Comparison of ENCODE assay signal across 13 cellular contexts in the genomic region with DNA sequence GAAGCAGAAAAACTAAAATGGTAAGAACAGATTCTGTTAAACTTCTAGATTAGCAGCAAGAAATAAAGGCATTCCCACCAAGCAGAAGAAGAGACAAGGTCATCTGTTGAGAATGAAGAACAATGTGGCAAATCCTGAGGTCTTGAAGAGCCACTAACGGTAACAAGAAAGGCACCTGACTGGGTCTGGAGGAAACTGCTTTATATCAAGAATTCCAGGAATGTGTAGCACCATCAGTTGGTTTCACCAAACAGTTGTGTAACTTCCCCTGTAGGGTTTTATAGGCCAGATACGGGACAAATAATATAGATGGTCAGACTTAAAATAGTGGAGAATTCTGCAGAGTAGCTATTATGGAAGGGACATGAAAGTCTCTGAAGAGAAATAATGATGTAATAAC. TPM values are rescaled to one million over a fixed set of nuclear protein-coding genes. Genes with fewer than 3 reads are reported as not detected.
DNase-seq lines count a peak whose midpoint lies in the region; ATAC-seq, FAIRE-seq and TF ChIP-seq lines count a peak whose summit lies in the region.
"Had no signal": no experiment of that assay in that cellular context is flagged by ENCODE, and none has a peak within 500 bp of the region (broad histone marks: within the 10 kb centered on the region; RNA-seq: fewer than 3 reads in every experiment).

No MANE protein-coding gene starts in this region.

- ATAC-seq in A549 (peak in 1 of 2 experiments; percentile 35; a peak in 1 of 6 replicates), HG03045 (IDR thresholded peaks at IDR 0.05; ENCODE audit: unreplicated experiment) (no peak), GM21367 (IDR thresholded peaks at IDR 0.05; ENCODE audit: unreplicated experiment) (no peak)

- H3K4me3 ChIP-seq in A549 = no peak overlapping the region
- no peak overlapping the region for H3K4me3 ChIP-seq in astrocyte of the spinal cord (ENCODE audit: low read depth, low read length)
- no peak overlapping the region for H3K4me3 ChIP-seq in keratinocyte (ENCODE audit: control insufficient read depth in 2 of 3, extremely low read depth in 1 of 3, insufficient read depth in 2 of 3, low read depth in 1 of 3, low read length in 3 of 3)
- no peak overlapping the region for H3K4me3 ChIP-seq in stomach

- TF ChIP-seq CTCF in A549 (IDR thresholded peaks at IDR 0.05) = no peak
- no peak for TF ChIP-seq CTCF in astrocyte of the spinal cord (IDR thresholded peaks at IDR 0.05; ENCODE audit: low read depth, low read length)
- no peak for TF ChIP-seq CTCF in keratinocyte (optimal IDR thresholded peaks at IDR 0.05 in 1 of 3, IDR thresholded peaks at IDR 0.05 in 1 of 3, conservative IDR thresholded peaks at IDR 0.05 in 1 of 3; ENCODE audit: extremely low read depth in 1 of 3, insufficient read depth in 2 of 3, low read length in 3 of 3)
- TF ChIP-seq CTCF in stomach (IDR thresholded peaks at IDR 0.05) = no peak

- TF ChIP-seq POLR2A in A549 (IDR thresholded peaks at IDR 0.05; ENCODE audit: low read length) (no peak), stomach (IDR thresholded peaks at IDR 0.05) (no peak)

- intact Hi-C loops in stomach (cut with DNase I; ENCODE audit: low total_unique reads) = no loop called here

- peak overlapping the region; percentile 47; the same call in 2 of the 3 replicates for H3K4me2 ChIP-seq in A549
- H3K4me2 ChIP-seq in keratinocyte (ENCODE audit: control insufficient read depth, extremely low read depth, insufficient read depth, low read depth, low read length) = no peak overlapping the region

- no peaks in the 10 kb centered on the region for H3K9me3 ChIP-seq in A549
- H3K9me3 ChIP-seq in keratinocyte (ENCODE audit: control insufficient read depth, low read depth, low read length) = no peaks in the 10 kb centered on the region
- no peaks in the 10 kb centered on the region for H3K9me3 ChIP-seq in stomach

- WGBS in A549 (ENCODE audit: missing lambda C conversion rate) = 36% methylated on average over 2 of the region's 2 CpGs
- 73 to 85% (median 78%) methylated on average over 2 of the region's 2 CpGs for WGBS in stomach, 5 donors

- POLR2A ChIA-PET in A549 (lab: Yijun Ruan, JAX) = no interaction called here

- DNase-seq in A549 (ENCODE audit: low read depth in 1 of 2, low spot score in 1 of 2) = peak in 1 of 2 experiments; percentile 15
- peak; percentile 10 for DNase-seq in HS-5 (ENCODE audit: low read depth)
- DNase-seq in astrocyte of the spinal cord (ENCODE audit: low read depth, low spot score) = peak; percentile 22
- no peak for DNase-seq in keratinocyte (ENCODE audit: low read depth, low spot score)
- DNase-seq in DMS79 treated with DMSO at 0.1 percent for 48 hours (lab: John Stamatoyannopoulos, UW) = no peak
- no peak for DNase-seq in stomach
- DNase-seq: activated T-cell treated with anti-CD3 and anti-CD28 coated beads for 4 hours; head of caudate nucleus; NCI-H1694; stimulated activated CD4-positive, alpha-beta T cell treated with anti-CD3 and anti-CD28 coated beads, Interleukin-4, amount 100 ng/mL, for 1 hour; T-helper 9 cell had no signal

- H3K36me3 ChIP-seq in keratinocyte (ENCODE audit: control insufficient read depth in 2 of 2, extremely low read depth in 1 of 2, insufficient read depth in 2 of 2, low read length in 2 of 2) = peaks cover 0 to 3% of the 10 kb centered on the region in 2 experiments
- H3K36me3 ChIP-seq in stomach = peaks cover 0 to 19% (median 13%) of the 10 kb centered on the region in 4 donors

- FAIRE-seq in A549 (lab: Jason Lieb, UNC) = no peak
- peak; percentile 69 for FAIRE-seq in keratinocyte (lab: Jason Lieb, UNC)

- H3K9ac ChIP-seq in keratinocyte (ENCODE audit: control insufficient read depth, extremely low read depth, insufficient read depth, low read length) = no peak overlapping the region

- in situ Hi-C loops in astrocyte of the spinal cord (cut with HindIII; ENCODE audit: low sequenced_read_pairs) = no loop called here

- CTCF ChIA-PET in A549 (lab: Yijun Ruan, JAX) = no interaction called here

- H3K4me1 ChIP-seq in A549 (peaks cover 15% of the 10 kb centered on the region; the same call in 2 of the 3 replicates), keratinocyte (ENCODE audit: control insufficient read depth, extremely low read depth, insufficient read depth, low read length) (peaks cover 7% of the 10 kb centered on the region), stomach (peaks cover 0 to 17% (median 0%) of the 10 kb centered on the region in 4 donors)

- TF ChIP-seq EP300 in A549 (IDR thresholded peaks at IDR 0.05) (no peak), stomach (IDR thresholded peaks at IDR 0.05) (no peak)

- TF ChIP-seq RAD21 in A549 (conservative IDR thresholded peaks at IDR 0.05 in 1 of 2, IDR thresholded peaks at IDR 0.05 in 1 of 2) = no peak

- H3K27ac ChIP-seq in A549 (no peak overlapping the region), keratinocyte (ENCODE audit: control insufficient read depth, insufficient read depth, low read length) (no peak overlapping the region), stomach (no peak overlapping the region)

- no peaks in the 10 kb centered on the region for H3K9me1 ChIP-seq in keratinocyte (ENCODE audit: control insufficient read depth, extremely low read depth, insufficient read depth, low read length)

- H2AFZ ChIP-seq in keratinocyte (ENCODE audit: control insufficient read depth, low read length) = no peak overlapping the region

- dilution Hi-C loops in keratinocyte (cut with MboI; ENCODE audit: extremely low pct_ligation_motif_present, low sequenced_read_pairs) = no loop called here

- no peaks in the 10 kb centered on the region for H4K20me1 ChIP-seq in keratinocyte (ENCODE audit: control insufficient read depth, extremely low read depth, insufficient read depth, low read length)

- no peaks in the 10 kb centered on the region for H3K79me2 ChIP-seq in keratinocyte (ENCODE audit: control insufficient read depth, insufficient read depth, low read length)

- H3K27me3 ChIP-seq in keratinocyte (ENCODE audit: control insufficient read depth, extremely low read depth, insufficient read depth, low read length) = no peaks in the 10 kb centered on the region
- no peaks in the 10 kb centered on the region for H3K27me3 ChIP-seq in stomach

TF ChIP-seq in A549, 52 proteins besides CTCF, POLR2A, EP300 and RAD21:
- TF ChIP-seq HOXA7 (CRISPR knock-in tag; IDR thresholded peaks at IDR 0.05) (no peak), CEBPB (IDR thresholded peaks at IDR 0.05) (peak in 1 of 2 experiments; percentile 18; a peak in 1 of 4 replicates), MAFK (IDR thresholded peaks at IDR 0.05; ENCODE audit: partially characterized antibody) (no peak)
- TF ChIP-seq, protein P1, sequence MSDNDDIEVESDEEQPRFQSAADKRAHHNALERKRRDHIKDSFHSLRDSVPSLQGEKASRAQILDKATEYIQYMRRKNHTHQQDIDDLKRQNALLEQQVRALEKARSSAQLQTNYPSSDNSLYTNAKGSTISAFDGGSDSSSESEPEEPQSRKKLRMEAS (IDR thresholded peaks at IDR 0.05) = no peak
TF ChIP-seq in A549: peak in this region for 1.

RNA-seq across cellular contexts. Expression of a gene that starts 57.3 kb away (rescaled TPM):
- 18.7 and 26.0 TPM in 2 replicates for polyA plus RNA-seq in A549 (2011; rRNA removed)
- 3.0 and 3.1 TPM in 2 replicates for polyA plus RNA-seq in A549 (2012; cell fraction: cytosol; rRNA removed)
- polyA plus RNA-seq in A549 (2012; cell fraction: nucleus; rRNA removed) = 2.6 and 3.3 TPM in 2 replicates
- polyA plus RNA-seq in A549 (2017; fragmentation: RNase III; extraction: RNeasy Plus Mini Kit Qiagen cat#74134 plus additional on column Dnase treatment) = 7.8 to 7.9 TPM (median 7.9 TPM) in 3 replicates
- 23.2 and 23.4 TPM in 2 replicates for polyA minus RNA-seq in A549 (2011; rRNA and poly(A)+ RNA removed)
- polyA plus RNA-seq in keratinocyte = 15.1 to 23.5 TPM (median 15.7 TPM) in 3 replicates
- 53.6 TPM for polyA plus RNA-seq in keratinocyte (2011; ENCODE audit: low read depth)
- polyA plus RNA-seq in keratinocyte (2011; cell fraction: cytosol; rRNA removed) = 10.3 and 18.3 TPM in 2 replicates
- 21.9 and 30.1 TPM in 2 replicates for polyA plus RNA-seq in keratinocyte (2011; cell fraction: nucleus; rRNA removed)
- 13.7 and 20.0 TPM in 2 replicates for polyA plus RNA-seq in keratinocyte (2012; ENCODE audit: low replicate concordance)
- 13.6 to 51.9 TPM (median 25.4 TPM) in 3 replicates for polyA minus RNA-seq in keratinocyte
- 31.5 TPM for polyA minus RNA-seq in keratinocyte (2011; cell fraction: cytosol; rRNA and poly(A)+ RNA removed)
- polyA minus RNA-seq in keratinocyte (2011; cell fraction: nucleus; rRNA and poly(A)+ RNA removed) = 46.2 and 70.8 TPM in 2 replicates
- 100 to 1,000 TPM in 3 of 5 donors, 10 to 100 TPM in 2; 33.9 to 159 (median 116) TPM for total RNA-seq in stomach
- 1 to 10 TPM; 4.6 to 7.9 (median 7.9) TPM for polyA plus RNA-seq in stomach

Comparison
In these comparisons a context has a peak if more than half of its experiments do, and no peak if none do; other contexts are left out.
1. DNase-seq: peak in HS-5 (single experiment) and astrocyte of the spinal cord (single experiment); none in keratinocyte (single experiment), DMS79 treated with DMSO at 0.1 percent for 48 hours (single experiment) and stomach (single experiment).